25 cellular contexts compared by ENCODE assay signal in the genomic region with DNA sequence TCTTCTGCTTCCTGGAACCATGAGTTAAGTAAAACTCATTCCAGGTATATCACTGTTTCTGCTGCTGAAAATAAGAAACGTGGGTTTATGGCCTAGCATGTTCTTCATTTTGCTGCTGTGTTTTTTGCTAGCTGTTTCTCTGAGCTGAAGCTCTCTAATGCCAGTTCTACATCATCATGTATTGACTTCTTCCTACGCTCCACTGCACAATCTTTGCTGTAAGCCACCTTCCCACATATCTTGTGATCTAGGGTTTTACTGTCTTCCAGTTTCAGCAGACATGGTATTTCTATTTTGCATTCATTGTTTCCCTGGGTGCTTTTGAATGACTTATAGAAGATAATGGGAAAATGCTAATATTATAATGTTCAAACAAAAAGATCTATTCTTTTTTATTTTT.
A peak's percentile ranks its signal among the peaks of the same experiment; 100 is the strongest.
DNase-seq lines count a peak whose midpoint lies in the region; ATAC-seq, FAIRE-seq and TF ChIP-seq lines count a peak whose summit lies in the region.
"Had no signal": no experiment of that assay in that cellular context is flagged by ENCODE, and none has a peak within 500 bp of the region (broad histone marks: within the 10 kb centered on the region; RNA-seq: fewer than 3 reads in every experiment).

No MANE protein-coding gene starts in this region.

- H3K79me2 ChIP-seq in neural cell (replicated peaks; ENCODE audit: insufficient read depth, low read length): no peaks in the 10 kb centered on the region

- no peaks in the 10 kb centered on the region for H3K4me1 ChIP-seq in left ventricle myocardium inferior
- H3K4me1 ChIP-seq in CD4-positive, alpha-beta memory T cell (ENCODE audit: insufficient read depth, low read length): no peaks in the 10 kb centered on the region
- H3K4me1 ChIP-seq: A549; BE2C; BLaER1 treated with 17β-estradiol and CSF1 and Interleukin-3, amounts not matched to agents 10 nM and 100 nM had no signal

- no peaks in the 10 kb centered on the region for H3K9me3 Mint-ChIP-seq in activated T-cell treated with anti-CD3 and anti-CD28 coated beads, Interleukin-2, amount 50 U/mL, for 24 hours
- H3K9me3 Mint-ChIP-seq in CD4-positive, alpha-beta memory T cell: peaks cover 0 to 2% (median 0%) of the 10 kb centered on the region in 8 donors
- H3K9me3 Mint-ChIP-seq: CD4-positive, alpha-beta T cell had no signal

- POLR2A ChIA-PET in CD4-positive, alpha-beta memory T cell (lab: Charles Lee; ENCODE audit: partially characterized antibody): no interaction called here

- CTCF ChIA-PET in CD4-positive, alpha-beta memory T cell (lab: Charles Lee; ENCODE audit: partially characterized antibody): no interaction called here

- peaks cover 11% of the 10 kb centered on the region for H3F3A ChIP-seq in neural cell (ENCODE audit: insufficient read depth, low read length, poor library complexity, severe bottlenecking)

- H3K9me3 ChIP-seq in neural cell (ENCODE audit: low read length) (no peaks in the 10 kb centered on the region), left ventricle myocardium inferior (replicated peaks) (no peaks in the 10 kb centered on the region)
- H3K9me3 ChIP-seq in CD4-positive, alpha-beta memory T cell (ENCODE audit: control insufficient read depth in 1 of 2, low read length in 2 of 2): no peaks in the 10 kb centered on the region
- H3K9me3 ChIP-seq: A549; BE2C; BLaER1 treated with 17β-estradiol and CSF1 and Interleukin-3, amounts not matched to agents 10 nM and 100 nM had no signal

- H3K9ac ChIP-seq in neural cell (ENCODE audit: low read length): no peak overlapping the region
- H3K9ac ChIP-seq: BLaER1 treated with 17β-estradiol and CSF1 and Interleukin-3, amounts not matched to agents 10 nM and 100 nM had no signal

- no peak overlapping the region for H3K27ac Mint-ChIP-seq in activated T-cell treated with anti-CD3 and anti-CD28 coated beads, Interleukin-2, amount 50 U/mL, for 24 hours
- H3K27ac Mint-ChIP-seq in CD4-positive, alpha-beta memory T cell: no peak overlapping the region
- H3K27ac Mint-ChIP-seq: CD14-positive monocyte; CD4-positive, alpha-beta T cell had no signal

- no peak overlapping the region for H3K4me3 Mint-ChIP-seq in activated T-cell treated with anti-CD3 and anti-CD28 coated beads, Interleukin-2, amount 50 U/mL, for 24 hours
- no peak overlapping the region for H3K4me3 Mint-ChIP-seq in CD4-positive, alpha-beta memory T cell
- H3K4me3 Mint-ChIP-seq: CD14-positive monocyte; CD4-positive, alpha-beta T cell had no signal

- peak; percentile 6 for FAIRE-seq in A204.1 (lab: Jason Lieb, UNC)
- FAIRE-seq: A549, GM12891, GM18507, H1 had no signal

- peak overlapping the region; percentile 60 for H3K27ac ChIP-seq in VCaP
- peak overlapping the region; percentile 49 for H3K27ac ChIP-seq in neural cell (ENCODE audit: low read length)
- H3K27ac ChIP-seq in left ventricle myocardium inferior (replicated peaks): no peak overlapping the region
- H3K27ac ChIP-seq in CD4-positive, alpha-beta memory T cell (ENCODE audit: low read depth, low read length): no peak overlapping the region
- H3K27ac ChIP-seq: 22Rv1; A549; BLaER1 treated with 17β-estradiol and CSF1 and Interleukin-3, amounts not matched to agents 10 nM and 100 nM had no signal

- H3K36me3 ChIP-seq in neural cell (ENCODE audit: insufficient read depth, low read length) (no peaks in the 10 kb centered on the region), left ventricle myocardium inferior (no peaks in the 10 kb centered on the region)
- no peaks in the 10 kb centered on the region for H3K36me3 ChIP-seq in CD4-positive, alpha-beta memory T cell (ENCODE audit: insufficient read depth, low read length)
- H3K36me3 ChIP-seq: BE2C; BLaER1 treated with 17β-estradiol and CSF1 and Interleukin-3, amounts not matched to agents 10 nM and 100 nM had no signal

- H4K20me1 ChIP-seq in neural cell (ENCODE audit: insufficient read depth): no peaks in the 10 kb centered on the region
- H4K20me1 ChIP-seq: BLaER1 treated with 17β-estradiol and CSF1 and Interleukin-3, amounts not matched to agents 10 nM and 100 nM had no signal

- intact Hi-C loops in left ventricle myocardium inferior (cut with micrococcal nuclease): no loop called here
- intact Hi-C loops in CD4-positive, alpha-beta memory T cell (cut with micrococcal nuclease): no loop called here

- peak; percentile 66 for ATAC-seq in HG03432 (IDR thresholded peaks at IDR 0.05; ENCODE audit: unreplicated experiment)
- ATAC-seq: A549 had no signal

- H3K36me3 Mint-ChIP-seq in activated T-cell treated with anti-CD3 and anti-CD28 coated beads, Interleukin-2, amount 50 U/mL, for 24 hours (ENCODE audit: low read depth): no peaks in the 10 kb centered on the region
- H3K36me3 Mint-ChIP-seq in CD4-positive, alpha-beta memory T cell: no peaks in the 10 kb centered on the region
- H3K36me3 Mint-ChIP-seq: CD14-positive monocyte had no signal

- no peaks in the 10 kb centered on the region for H3K27me3 Mint-ChIP-seq in activated T-cell treated with anti-CD3 and anti-CD28 coated beads, Interleukin-2, amount 50 U/mL, for 24 hours
- no peaks in the 10 kb centered on the region for H3K27me3 Mint-ChIP-seq in CD4-positive, alpha-beta memory T cell
- H3K27me3 Mint-ChIP-seq: CD4-positive, alpha-beta T cell had no signal

- H3K9me2 ChIP-seq in neural cell (ENCODE audit: insufficient read depth, low read length): no peaks in the 10 kb centered on the region

- H3K4me1 Mint-ChIP-seq in activated T-cell treated with anti-CD3 and anti-CD28 coated beads, Interleukin-2, amount 50 U/mL, for 24 hours (ENCODE audit: low read depth): no peaks in the 10 kb centered on the region
- H3K4me1 Mint-ChIP-seq in CD4-positive, alpha-beta memory T cell: no peaks in the 10 kb centered on the region
- H3K4me1 Mint-ChIP-seq: CD14-positive monocyte had no signal

- DNase-seq in activated T-cell treated with anti-CD3 and anti-CD28 coated beads, Interleukin-2, amount 50 U/mL, for 24 hours: no peak
- DNase-seq in SW 1271 (lab: John Stamatoyannopoulos, UW): no peak
- DNase-seq in left ventricle myocardium inferior: no peak
- no peak for DNase-seq in CD4-positive, alpha-beta memory T cell
- DNase-seq: ACHN; AML-193; BE2C; Calu3; CD4-positive, alpha-beta T cell; COR-L47; DMS53; DMS79 treated with DMSO at 0.1 percent for 48 hours; GF-D8; HCEC 1CT had no signal

- no peak overlapping the region for H3K4me3 ChIP-seq in neural cell (ENCODE audit: low read length)
- no peak overlapping the region for H3K4me3 ChIP-seq in left ventricle myocardium inferior
- no peak overlapping the region for H3K4me3 ChIP-seq in CD4-positive, alpha-beta memory T cell (ENCODE audit: low read length in 2 of 2)
- H3K4me3 ChIP-seq: A549; BLaER1 treated with 17β-estradiol and CSF1 and Interleukin-3, amounts not matched to agents 10 nM and 100 nM had no signal

- TF ChIP-seq RAD21 in neural cell (conservative IDR thresholded peaks at IDR 0.05): no peak

- no peak overlapping the region for H2AFZ ChIP-seq in neural cell (ENCODE audit: low read depth, low read length)

- H3K27me3 ChIP-seq in neural cell (ENCODE audit: insufficient read depth, low read depth, low read length) (no peaks in the 10 kb centered on the region), left ventricle myocardium inferior (ENCODE audit: low read depth) (no peaks in the 10 kb centered on the region)
- H3K27me3 ChIP-seq in CD4-positive, alpha-beta memory T cell (ENCODE audit: insufficient read depth, low read length): no peaks in the 10 kb centered on the region
- H3K27me3 ChIP-seq: BE2C; BLaER1 treated with 17β-estradiol and CSF1 and Interleukin-3, amounts not matched to agents 10 nM and 100 nM had no signal

- TF ChIP-seq EP300 in neural cell (conservative IDR thresholded peaks at IDR 0.05; ENCODE audit: poor library complexity, severe bottlenecking): no peak

- no peak overlapping the region for H3K4me2 ChIP-seq in neural cell (ENCODE audit: low read length)
- H3K4me2 ChIP-seq: A549; BLaER1 treated with 17β-estradiol and CSF1 and Interleukin-3, amounts not matched to agents 10 nM and 100 nM had no signal

- TF ChIP-seq CTCF in VCaP (conservative IDR thresholded peaks at IDR 0.05) (no peak), neural cell (IDR thresholded peaks at IDR 0.05; ENCODE audit: poor library complexity, severe bottlenecking) (no peak), left ventricle myocardium inferior (IDR thresholded peaks at IDR 0.05; ENCODE audit: borderline replicate concordance) (no peak)

TF ChIP-seq in neural cell, 6 proteins besides CTCF, POLR2A, EP300 and RAD21:
- TF ChIP-seq EZH2 (IDR thresholded peaks at IDR 0.05; ENCODE audit: borderline replicate concordance, insufficient read depth, low read length, poor library complexity, severe bottlenecking): no peak
- no peak for TF ChIP-seq MXI1 (conservative IDR thresholded peaks at IDR 0.05; ENCODE audit: poor library complexity, severe bottlenecking)
- TF ChIP-seq SMC3 (conservative IDR thresholded peaks at IDR 0.05; ENCODE audit: poor library complexity): no peak
- TF ChIP-seq, protein P1, sequence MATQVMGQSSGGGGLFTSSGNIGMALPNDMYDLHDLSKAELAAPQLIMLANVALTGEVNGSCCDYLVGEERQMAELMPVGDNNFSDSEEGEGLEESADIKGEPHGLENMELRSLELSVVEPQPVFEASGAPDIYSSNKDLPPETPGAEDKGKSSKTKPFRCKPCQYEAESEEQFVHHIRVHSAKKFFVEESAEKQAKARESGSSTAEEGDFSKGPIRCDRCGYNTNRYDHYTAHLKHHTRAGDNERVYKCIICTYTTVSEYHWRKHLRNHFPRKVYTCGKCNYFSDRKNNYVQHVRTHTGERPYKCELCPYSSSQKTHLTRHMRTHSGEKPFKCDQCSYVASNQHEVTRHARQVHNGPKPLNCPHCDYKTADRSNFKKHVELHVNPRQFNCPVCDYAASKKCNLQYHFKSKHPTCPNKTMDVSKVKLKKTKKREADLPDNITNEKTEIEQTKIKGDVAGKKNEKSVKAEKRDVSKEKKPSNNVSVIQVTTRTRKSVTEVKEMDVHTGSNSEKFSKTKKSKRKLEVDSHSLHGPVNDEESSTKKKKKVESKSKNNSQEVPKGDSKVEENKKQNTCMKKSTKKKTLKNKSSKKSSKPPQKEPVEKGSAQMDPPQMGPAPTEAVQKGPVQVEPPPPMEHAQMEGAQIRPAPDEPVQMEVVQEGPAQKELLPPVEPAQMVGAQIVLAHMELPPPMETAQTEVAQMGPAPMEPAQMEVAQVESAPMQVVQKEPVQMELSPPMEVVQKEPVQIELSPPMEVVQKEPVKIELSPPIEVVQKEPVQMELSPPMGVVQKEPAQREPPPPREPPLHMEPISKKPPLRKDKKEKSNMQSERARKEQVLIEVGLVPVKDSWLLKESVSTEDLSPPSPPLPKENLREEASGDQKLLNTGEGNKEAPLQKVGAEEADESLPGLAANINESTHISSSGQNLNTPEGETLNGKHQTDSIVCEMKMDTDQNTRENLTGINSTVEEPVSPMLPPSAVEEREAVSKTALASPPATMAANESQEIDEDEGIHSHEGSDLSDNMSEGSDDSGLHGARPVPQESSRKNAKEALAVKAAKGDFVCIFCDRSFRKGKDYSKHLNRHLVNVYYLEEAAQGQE (IDR thresholded peaks at IDR 0.05; ENCODE audit: borderline replicate concordance): no peak
- TF ChIP-seq TAF1 (IDR thresholded peaks at IDR 0.05; ENCODE audit: low read depth): no peak
- peak; percentile 26 for TF ChIP-seq POLR2AphosphoS5 (IDR thresholded peaks at IDR 0.05)

Comparison
In these comparisons a context has a peak if more than half of its experiments do, and no peak if none do; other contexts are left out.
1. H3K27ac ChIP-seq: peak in VCaP (single experiment) and neural cell (single experiment); none in left ventricle myocardium inferior (single experiment) and CD4-positive, alpha-beta memory T cell (single experiment).